ENCODE assay signal across 15 cellular contexts in the genomic region with DNA sequence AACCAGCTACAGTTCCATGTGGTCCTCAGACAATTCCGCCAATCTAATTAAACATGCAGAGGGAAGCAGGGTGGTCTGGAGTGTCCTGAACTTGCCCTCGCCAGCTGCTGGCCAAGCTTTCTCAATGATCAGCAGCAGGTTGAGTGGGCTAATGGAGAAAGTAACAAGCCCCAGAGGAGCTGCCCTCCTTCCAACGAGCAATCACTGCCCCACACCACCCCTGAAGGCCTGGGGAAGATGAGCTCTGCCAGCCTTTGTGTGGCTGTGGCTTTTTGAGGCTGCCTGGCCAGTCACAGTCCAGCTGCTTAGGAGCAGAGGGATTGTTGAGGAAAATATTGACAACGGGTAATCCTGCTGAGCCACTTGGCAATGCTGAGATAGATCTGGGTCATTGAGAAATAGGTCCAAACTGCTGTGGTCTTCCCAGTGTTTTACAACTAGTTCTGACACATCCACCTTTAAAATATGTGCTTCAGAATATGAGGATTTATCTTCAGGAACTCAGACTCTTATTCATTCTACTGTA.
A peak's percentile ranks its signal among the peaks of the same experiment; 100 is the strongest.
DNase-seq lines count a peak whose midpoint lies in the region; ATAC-seq and TF ChIP-seq lines count a peak whose summit lies in the region.
"Had no signal": no experiment of that assay in that cellular context is flagged by ENCODE, and none has a peak within 500 bp of the region (broad histone marks: within the 10 kb centered on the region; RNA-seq: fewer than 3 reads in every experiment).

No MANE protein-coding gene starts in this region.

- H3K9me3 Mint-ChIP-seq in glutamatergic neuron (ENCODE audit: unreplicated experiment), result peaks cover 4% of the 10 kb centered on the region
- H3K9me3 Mint-ChIP-seq: activated naive CD8-positive, alpha-beta T cell treated with anti-CD3 and anti-CD28 coated beads for 36 hours; endodermal cell; immature natural killer cell had no signal

- H3K9me3 ChIP-seq in adipocyte (ENCODE audit: control insufficient read depth, low read length) (no peaks in the 10 kb centered on the region), thyroid gland (no peaks in the 10 kb centered on the region)

- TF ChIP-seq CTCF in glutamatergic neuron (IDR thresholded peaks at IDR 0.05; ENCODE audit: partially characterized antibody, unreplicated experiment), result no peak
- no peak for TF ChIP-seq CTCF in thyroid gland (IDR thresholded peaks at IDR 0.05)

- H3K4me1 ChIP-seq in adipocyte (ENCODE audit: control insufficient read depth, insufficient read depth, low read length) (peaks cover 41% of the 10 kb centered on the region), thyroid gland (peaks cover 41 to 45% of the 10 kb centered on the region in 2 donors)

- H3K27me3 Mint-ChIP-seq in glutamatergic neuron (ENCODE audit: unreplicated experiment), result peaks cover 6% of the 10 kb centered on the region
- H3K27me3 Mint-ChIP-seq: activated naive CD8-positive, alpha-beta T cell treated with anti-CD3 and anti-CD28 coated beads for 36 hours had no signal

- no peak for TF ChIP-seq POLR2A in thyroid gland (IDR thresholded peaks at IDR 0.05)

- intact Hi-C loops in Right ventricle myocardium superior (cut with DNase I) (no loop called here), Right ventricle myocardium inferior (cut with DNase I) (loop anchor here (5.0 kb wide), 1 partner anchor 82 kb away; no protein-coding TSS in a partner anchor), thyroid gland (cut with DNase I) (no loop called here)

- peak overlapping the region; percentile 95 for H3K27ac Mint-ChIP-seq in glutamatergic neuron (ENCODE audit: unreplicated experiment)
- H3K27ac Mint-ChIP-seq: activated CD8-positive, alpha-beta T cell treated with anti-CD3 and anti-CD28 coated beads, Interleukin-2, amount 10 ng/mL, durations not matched to agents 7 days and 5 days; activated naive CD8-positive, alpha-beta T cell treated with anti-CD3 and anti-CD28 coated beads for 36 hours; endodermal cell; immature natural killer cell had no signal

- ATAC-seq in Right ventricle myocardium superior (ENCODE audit: poor library complexity) (peak; percentile 14), Right ventricle myocardium inferior (no peak)
- ATAC-seq: activated CD8-positive, alpha-beta T cell treated with anti-CD3 and anti-CD28 coated beads, Interleukin-2, amount 10 ng/mL, durations not matched to agents 7 days and 5 days had no signal

- H3K4me1 Mint-ChIP-seq in glutamatergic neuron (ENCODE audit: low read depth, unreplicated experiment), result peaks cover 50% of the 10 kb centered on the region
- H3K4me1 Mint-ChIP-seq: immature natural killer cell had no signal

- H3K9ac ChIP-seq in adipocyte (ENCODE audit: low read length), result peak overlapping the region; percentile 14

- no peaks in the 10 kb centered on the region for H3K27me3 ChIP-seq in adipocyte (replicated peaks; ENCODE audit: control insufficient read depth, insufficient read depth, low read length)
- no peaks in the 10 kb centered on the region for H3K27me3 ChIP-seq in thyroid gland

- H3K4me3 ChIP-seq in adipocyte (ENCODE audit: low read length), result peak overlapping the region; percentile 1
- no peak overlapping the region for H3K4me3 ChIP-seq in thyroid gland (replicated peaks in 1 of 3)

- H3K27ac ChIP-seq in thyroid gland, result peak overlapping the region in 2 of 3 donors; percentile 15 to 56

- peak overlapping the region; percentile 67 for H3K4me3 Mint-ChIP-seq in glutamatergic neuron (ENCODE audit: unreplicated experiment)
- H3K4me3 Mint-ChIP-seq: activated CD8-positive, alpha-beta T cell treated with anti-CD3 and anti-CD28 coated beads, Interleukin-2, amount 10 ng/mL, durations not matched to agents 7 days and 5 days; activated naive CD8-positive, alpha-beta T cell treated with anti-CD3 and anti-CD28 coated beads for 36 hours; endodermal cell; immature natural killer cell had no signal

- DNase-seq in Right ventricle myocardium superior (no peak), Right ventricle myocardium inferior (ENCODE audit: missing footprints) (no peak), adipocyte (ENCODE audit: low read depth) (peak; percentile 47), glutamatergic neuron (peak; percentile 80), thyroid gland (peak; percentile 14 to 26), activated T-cell treated with anti-CD3 and anti-CD28 coated beads for 4 hours (no peak), NCI-H1436 treated with DMSO at 0.1 percent for 48 hours (lab: John Stamatoyannopoulos, UW) (no peak)
- no peak for DNase-seq in activated CD8-positive, alpha-beta memory T cell treated with anti-CD3 and anti-CD28 coated beads, Interleukin-2, amount 50 U/mL, for 48 hours
- DNase-seq: activated CD8-positive, alpha-beta T cell treated with anti-CD3 and anti-CD28 coated beads, Interleukin-2, amount 10 ng/mL, durations not matched to agents 7 days and 5 days; activated naive CD8-positive, alpha-beta T cell treated with anti-CD3 and anti-CD28 coated beads for 36 hours; AML-193; endodermal cell; immature natural killer cell; NCI-H526; SW 1271 had no signal

- WGBS in thyroid gland, 2 donors, result 63 to 72% methylated on average over 4 of the region's 4 CpGs

- no peaks in the 10 kb centered on the region for H3K36me3 Mint-ChIP-seq in glutamatergic neuron (ENCODE audit: unreplicated experiment)
- H3K36me3 Mint-ChIP-seq: immature natural killer cell had no signal

- H3K36me3 ChIP-seq in adipocyte (ENCODE audit: control insufficient read depth, insufficient read depth, low read length, severe bottlenecking) (peaks cover 2% of the 10 kb centered on the region), thyroid gland (no peaks in the 10 kb centered on the region)

Comparison
In these comparisons a context has a peak if more than half of its experiments do, and no peak if none do; other contexts are left out.
1. DNase-seq: peak in adipocyte (single experiment), glutamatergic neuron (single experiment) and thyroid gland (2 of 2); none in Right ventricle myocardium superior (single experiment), Right ventricle myocardium inferior (single experiment), activated T-cell treated with anti-CD3 and anti-CD28 coated beads for 4 hours (single experiment), activated CD8-positive, alpha-beta memory T cell treated with anti-CD3 and anti-CD28 coated beads, Interleukin-2, amount 50 U/mL, for 48 hours (single experiment) and NCI-H1436 treated with DMSO at 0.1 percent for 48 hours (single experiment).